Comparison of ENCODE assay signal across 14 cellular contexts in the genomic region with DNA sequence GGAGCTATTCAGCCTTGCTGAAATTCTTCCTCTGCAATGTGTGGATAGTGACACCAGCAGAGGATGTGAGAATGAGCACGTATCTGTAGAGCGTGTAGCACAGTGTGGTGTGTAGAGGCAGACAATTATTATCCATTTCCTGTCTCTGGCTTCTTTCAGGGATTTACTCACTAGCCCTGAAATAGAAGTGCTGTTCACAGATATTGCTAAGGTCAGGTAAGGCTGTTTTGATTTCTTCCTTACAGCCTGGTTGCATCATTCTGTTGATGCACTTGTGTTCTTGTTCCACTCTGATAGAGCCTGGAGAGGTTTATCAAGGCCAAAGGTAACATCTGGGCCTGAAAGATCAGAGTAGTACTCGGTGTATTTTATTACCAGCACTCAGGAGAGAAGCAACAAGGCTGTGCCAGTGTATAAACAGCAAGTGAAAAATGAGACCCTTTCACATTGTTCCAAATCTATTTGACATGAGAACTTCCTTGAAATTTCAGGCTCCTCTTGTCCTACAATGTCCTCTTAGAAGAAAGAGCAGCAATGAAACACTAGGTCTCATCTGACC. TPM values are rescaled to one million over a fixed set of nuclear protein-coding genes. Genes with fewer than 3 reads are reported as not detected.
DNase-seq lines count a peak whose midpoint lies in the region; ATAC-seq and TF ChIP-seq lines count a peak whose summit lies in the region.
"Had no signal": no experiment of that assay in that cellular context is flagged by ENCODE, and none has a peak within 500 bp of the region (broad histone marks: within the 10 kb centered on the region; RNA-seq: fewer than 3 reads in every experiment).

No MANE protein-coding gene starts in this region.

- DNase-seq in DMS153 (lab: John Stamatoyannopoulos, UW) (peak; percentile 80), OCI-M2 (lab: John Stamatoyannopoulos, UW; ENCODE audit: unreplicated experiment) (peak; percentile 78), iris pigment epithelial cell (ENCODE audit: low read depth) (peak; percentile 9), SIG-M5 (lab: John Stamatoyannopoulos, UW) (no peak)
- DNase-seq in CD8-positive, alpha-beta T cell = no peak
- DNase-seq: Caco-2; effector memory CD8-positive, alpha-beta T cell; lower lobe of right lung; stimulated activated CD4-positive, alpha-beta T cell treated with anti-CD3 and anti-CD28 coated beads, Interleukin-15, amount 100 ng/mL, for 24 hours had no signal

- POLR2A ChIA-PET in HEK293 (lab: Yijun Ruan, JAX) = no interaction called here
- POLR2A ChIA-PET in CD8-positive, alpha-beta T cell (lab: Charles Lee) = no interaction called here

- H3K27me3 Mint-ChIP-seq in CD8-positive, alpha-beta T cell (ENCODE audit: low read depth) = no peaks in the 10 kb centered on the region
- H3K27me3 Mint-ChIP-seq: effector memory CD8-positive, alpha-beta T cell had no signal

- no peaks in the 10 kb centered on the region for H3K9me3 ChIP-seq in HEK293 (ENCODE audit: control insufficient read depth, insufficient read depth, low read depth, low read length)
- H3K9me3 ChIP-seq in CD8-positive, alpha-beta T cell (ENCODE audit: low read length) = no peaks in the 10 kb centered on the region
- H3K9me3 ChIP-seq: Caco-2, lower lobe of right lung, tibial nerve had no signal

- H3K27ac Mint-ChIP-seq in CD8-positive, alpha-beta T cell = no peak overlapping the region
- H3K27ac Mint-ChIP-seq: effector memory CD8-positive, alpha-beta T cell had no signal

- ATAC-seq in GM21381 (IDR thresholded peaks at IDR 0.05; ENCODE audit: unreplicated experiment) (no peak), HG02840 (IDR thresholded peaks at IDR 0.05; ENCODE audit: low FRiP score, unreplicated experiment) (no peak)
- no peak for ATAC-seq in CD8-positive, alpha-beta T cell
- ATAC-seq: effector memory CD8-positive, alpha-beta T cell; lower lobe of right lung had no signal

- no peaks in the 10 kb centered on the region for H3K9me3 Mint-ChIP-seq in CD8-positive, alpha-beta T cell
- H3K9me3 Mint-ChIP-seq: effector memory CD8-positive, alpha-beta T cell had no signal

- H3K27ac ChIP-seq in HEK293 (ENCODE audit: extremely low read depth, low read depth, low read length) = no peak overlapping the region
- no peak overlapping the region for H3K27ac ChIP-seq in CD8-positive, alpha-beta T cell (ENCODE audit: low read depth, low read length)
- H3K27ac ChIP-seq: HL-60, lower lobe of right lung, tibial nerve had no signal

- H3K36me3 Mint-ChIP-seq in CD8-positive, alpha-beta T cell = no peaks in the 10 kb centered on the region

- no peaks in the 10 kb centered on the region for H3K4me1 ChIP-seq in HEK293 (ENCODE audit: control insufficient read depth, insufficient read depth, low read length)
- no peaks in the 10 kb centered on the region for H3K4me1 ChIP-seq in CD8-positive, alpha-beta T cell (ENCODE audit: insufficient read depth, low read length)
- H3K4me1 ChIP-seq: Caco-2, lower lobe of right lung, tibial nerve had no signal

- H3K4me3 ChIP-seq in HEK293 (ENCODE audit: low read depth, low read length) = no peak overlapping the region
- H3K4me3 ChIP-seq in CD8-positive, alpha-beta T cell (ENCODE audit: low read depth, low read length) = no peak overlapping the region
- H3K4me3 ChIP-seq: lower lobe of right lung, tibial nerve had no signal

- H3K4me1 Mint-ChIP-seq in CD8-positive, alpha-beta T cell (ENCODE audit: low read depth) = no peaks in the 10 kb centered on the region

- H3K4me3 Mint-ChIP-seq in CD8-positive, alpha-beta T cell = no peak overlapping the region
- H3K4me3 Mint-ChIP-seq: effector memory CD8-positive, alpha-beta T cell had no signal

- H3K36me3 ChIP-seq in HEK293 (ENCODE audit: control insufficient read depth in 2 of 2, insufficient read depth in 1 of 2, low read length in 2 of 2) = peaks cover 0 to 5% of the 10 kb centered on the region in 2 experiments; a peak in 1 of 3 replicates
- H3K36me3 ChIP-seq in CD8-positive, alpha-beta T cell (ENCODE audit: insufficient read depth, low read length) = no peaks in the 10 kb centered on the region
- H3K36me3 ChIP-seq: lower lobe of right lung, tibial nerve had no signal

- no peak for TF ChIP-seq CTCF in HEK293 (tag by site-specific recombination; IDR thresholded peaks at IDR 0.05)
- TF ChIP-seq CTCF in CD8-positive, alpha-beta T cell (IDR thresholded peaks at IDR 0.05) = no peak

- no peaks in the 10 kb centered on the region for H3K27me3 ChIP-seq in CD8-positive, alpha-beta T cell (ENCODE audit: insufficient read depth, low read length)
- H3K27me3 ChIP-seq: tibial nerve had no signal

- CTCF ChIA-PET in HEK293 (lab: Yijun Ruan, JAX) = interaction anchor here (0.6 to 1.4 kb wide), 3 partner anchors 16 to 110 kb away, joined by 3 to 7 read pairs (median 4); no protein-coding TSS in a partner anchor
- CTCF ChIA-PET in CD8-positive, alpha-beta T cell (lab: Charles Lee) = no interaction called here

- intact Hi-C loops in CD8-positive, alpha-beta T cell (cut with DNase I, micrococcal nuclease) = no loop called here

TF ChIP-seq in HEK293, 187 proteins besides CTCF, POLR2A, EP300 and RAD21:
- TF ChIP-seq HOXA7 (CRISPR knock-in tag; IDR thresholded peaks at IDR 0.05; ENCODE audit: borderline replicate concordance) (no peak), TCF7L2 (IDR thresholded peaks at IDR 0.05; ENCODE audit: borderline replicate concordance, low read depth, low read length) (no peak), ZNF274 (IDR thresholded peaks at IDR 0.05; ENCODE audit: low read length) (no peak), ZNF274 (tag by site-specific recombination; IDR thresholded peaks at IDR 0.05; ENCODE audit: borderline replicate concordance) (no peak), TRIM28 (IDR thresholded peaks at IDR 0.05; ENCODE audit: borderline replicate concordance, low read length) (peak; percentile 72; the same call in 1 of the 2 replicates), ZNF2 (tag by site-specific recombination; IDR thresholded peaks at IDR 0.05) (no peak), ZNF624 (tag by site-specific recombination; IDR thresholded peaks at IDR 0.05) (no peak), ZNF221 (tag by site-specific recombination; IDR thresholded peaks at IDR 0.05; ENCODE audit: borderline replicate concordance) (no peak), ZNF558 (tag by site-specific recombination; IDR thresholded peaks at IDR 0.05) (no peak), ZSCAN5A (tag by site-specific recombination; IDR thresholded peaks at IDR 0.05) (no peak), ZNF211 (tag by site-specific recombination; IDR thresholded peaks at IDR 0.05; ENCODE audit: low read depth) (no peak), ZBTB17 (tag by site-specific recombination; IDR thresholded peaks at IDR 0.05) (peak; percentile 83), ZNF302 (tag by site-specific recombination; IDR thresholded peaks at IDR 0.05; ENCODE audit: low read depth) (no peak), ZNF692 (tag by site-specific recombination; IDR thresholded peaks at IDR 0.05) (no peak)
- TF ChIP-seq, protein P1, sequence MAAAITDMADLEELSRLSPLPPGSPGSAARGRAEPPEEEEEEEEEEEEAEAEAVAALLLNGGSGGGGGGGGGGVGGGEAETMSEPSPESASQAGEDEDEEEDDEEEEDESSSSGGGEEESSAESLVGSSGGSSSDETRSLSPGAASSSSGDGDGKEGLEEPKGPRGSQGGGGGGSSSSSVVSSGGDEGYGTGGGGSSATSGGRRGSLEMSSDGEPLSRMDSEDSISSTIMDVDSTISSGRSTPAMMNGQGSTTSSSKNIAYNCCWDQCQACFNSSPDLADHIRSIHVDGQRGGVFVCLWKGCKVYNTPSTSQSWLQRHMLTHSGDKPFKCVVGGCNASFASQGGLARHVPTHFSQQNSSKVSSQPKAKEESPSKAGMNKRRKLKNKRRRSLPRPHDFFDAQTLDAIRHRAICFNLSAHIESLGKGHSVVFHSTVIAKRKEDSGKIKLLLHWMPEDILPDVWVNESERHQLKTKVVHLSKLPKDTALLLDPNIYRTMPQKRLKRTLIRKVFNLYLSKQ (tag by site-specific recombination; IDR thresholded peaks at IDR 0.05; ENCODE audit: borderline replicate concordance) = no peak
- TF ChIP-seq, protein P2, sequence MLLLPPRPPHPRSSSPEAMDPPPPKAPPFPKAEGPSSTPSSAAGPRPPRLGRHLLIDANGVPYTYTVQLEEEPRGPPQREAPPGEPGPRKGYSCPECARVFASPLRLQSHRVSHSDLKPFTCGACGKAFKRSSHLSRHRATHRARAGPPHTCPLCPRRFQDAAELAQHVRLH (tag by site-specific recombination; IDR thresholded peaks at IDR 0.05) = no peak

RNA-seq across cellular contexts. Expression of gene ARG2, which starts 16.7 kb away (rescaled TPM):
- 1 to 10 TPM; 1.5 to 3.7 TPM for total RNA-seq in CD8-positive, alpha-beta T cell

RNA-seq across cellular contexts. Expression of gene PIGH, which starts 36.4 kb away (rescaled TPM):
- total RNA-seq in CD8-positive, alpha-beta T cell = 10 to 100 TPM; 66.0 to 67.8 TPM

RNA-seq across cellular contexts. Expression of gene VTI1B, which starts 38.0 kb away (rescaled TPM):
- 10 to 100 TPM; 27.6 to 31.1 TPM for total RNA-seq in CD8-positive, alpha-beta T cell

RNA-seq across cellular contexts. Expression of gene RDH11, which starts 59.1 kb away (rescaled TPM):
- 10 to 100 TPM; 13.9 to 14.5 TPM for total RNA-seq in CD8-positive, alpha-beta T cell

Comparison
In these comparisons a context has a peak if more than half of its experiments do, and no peak if none do; other contexts are left out.
1. DNase-seq: peak in DMS153 (single experiment), OCI-M2 (single experiment) and iris pigment epithelial cell (single experiment); none in SIG-M5 (single experiment) and CD8-positive, alpha-beta T cell (0 of 7).